Comparison of ENCODE assay signal across 1 cellular context in genomic region chr5:180806351-180807011, GRCh38.
TF ChIP-seq lines count a peak whose summit lies in the region.

No MANE protein-coding gene starts in this region.

TF ChIP-seq in GM12878, 131 proteins besides CTCF, POLR2A, EP300 and RAD21 (continued from another document and continues in another):
- TF ChIP-seq, protein P1, sequence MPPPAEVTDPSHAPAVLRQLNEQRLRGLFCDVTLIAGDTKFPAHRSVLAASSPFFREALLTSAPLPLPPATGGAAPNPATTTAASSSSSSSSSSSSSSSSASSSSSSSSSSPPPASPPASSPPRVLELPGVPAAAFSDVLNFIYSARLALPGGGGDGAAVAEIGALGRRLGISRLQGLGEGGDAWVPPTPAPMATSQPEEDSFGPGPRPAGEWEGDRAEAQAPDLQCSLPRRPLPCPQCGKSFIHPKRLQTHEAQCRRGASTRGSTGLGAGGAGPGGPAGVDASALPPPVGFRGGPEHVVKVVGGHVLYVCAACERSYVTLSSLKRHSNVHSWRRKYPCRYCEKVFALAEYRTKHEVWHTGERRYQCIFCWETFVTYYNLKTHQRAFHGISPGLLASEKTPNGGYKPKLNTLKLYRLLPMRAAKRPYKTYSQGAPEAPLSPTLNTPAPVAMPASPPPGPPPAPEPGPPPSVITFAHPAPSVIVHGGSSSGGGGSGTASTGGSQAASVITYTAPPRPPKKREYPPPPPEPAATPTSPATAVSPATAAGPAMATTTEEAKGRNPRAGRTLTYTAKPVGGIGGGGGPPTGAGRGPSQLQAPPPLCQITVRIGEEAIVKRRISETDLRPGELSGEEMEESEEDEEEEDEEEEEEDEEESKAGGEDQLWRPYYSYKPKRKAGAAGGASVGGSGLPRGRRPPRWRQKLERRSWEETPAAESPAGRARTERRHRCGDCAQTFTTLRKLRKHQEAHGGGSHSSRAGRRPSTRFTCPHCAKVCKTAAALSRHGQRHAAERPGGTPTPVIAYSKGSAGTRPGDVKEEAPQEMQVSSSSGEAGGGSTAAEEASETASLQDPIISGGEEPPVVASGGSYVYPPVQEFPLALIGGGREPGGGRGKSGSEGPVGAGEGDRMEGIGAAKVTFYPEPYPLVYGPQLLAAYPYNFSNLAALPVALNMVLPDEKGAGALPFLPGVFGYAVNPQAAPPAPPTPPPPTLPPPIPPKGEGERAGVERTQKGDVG (CRISPR knock-in tag; IDR thresholded peaks at IDR 0.05), result 0 out of 2 replicates have a peak, but pooled peaks have one; percentile 23
- TF ChIP-seq PAX8 (IDR thresholded peaks at IDR 0.05), result no peak
- TF ChIP-seq KLF5 (IDR thresholded peaks at IDR 0.05; ENCODE audit: partially characterized antibody), result no peak
- TF ChIP-seq CHD2 (IDR thresholded peaks at IDR 0.05; ENCODE audit: borderline replicate concordance, low read depth, low read length), result no peak
- TF ChIP-seq, protein P2, sequence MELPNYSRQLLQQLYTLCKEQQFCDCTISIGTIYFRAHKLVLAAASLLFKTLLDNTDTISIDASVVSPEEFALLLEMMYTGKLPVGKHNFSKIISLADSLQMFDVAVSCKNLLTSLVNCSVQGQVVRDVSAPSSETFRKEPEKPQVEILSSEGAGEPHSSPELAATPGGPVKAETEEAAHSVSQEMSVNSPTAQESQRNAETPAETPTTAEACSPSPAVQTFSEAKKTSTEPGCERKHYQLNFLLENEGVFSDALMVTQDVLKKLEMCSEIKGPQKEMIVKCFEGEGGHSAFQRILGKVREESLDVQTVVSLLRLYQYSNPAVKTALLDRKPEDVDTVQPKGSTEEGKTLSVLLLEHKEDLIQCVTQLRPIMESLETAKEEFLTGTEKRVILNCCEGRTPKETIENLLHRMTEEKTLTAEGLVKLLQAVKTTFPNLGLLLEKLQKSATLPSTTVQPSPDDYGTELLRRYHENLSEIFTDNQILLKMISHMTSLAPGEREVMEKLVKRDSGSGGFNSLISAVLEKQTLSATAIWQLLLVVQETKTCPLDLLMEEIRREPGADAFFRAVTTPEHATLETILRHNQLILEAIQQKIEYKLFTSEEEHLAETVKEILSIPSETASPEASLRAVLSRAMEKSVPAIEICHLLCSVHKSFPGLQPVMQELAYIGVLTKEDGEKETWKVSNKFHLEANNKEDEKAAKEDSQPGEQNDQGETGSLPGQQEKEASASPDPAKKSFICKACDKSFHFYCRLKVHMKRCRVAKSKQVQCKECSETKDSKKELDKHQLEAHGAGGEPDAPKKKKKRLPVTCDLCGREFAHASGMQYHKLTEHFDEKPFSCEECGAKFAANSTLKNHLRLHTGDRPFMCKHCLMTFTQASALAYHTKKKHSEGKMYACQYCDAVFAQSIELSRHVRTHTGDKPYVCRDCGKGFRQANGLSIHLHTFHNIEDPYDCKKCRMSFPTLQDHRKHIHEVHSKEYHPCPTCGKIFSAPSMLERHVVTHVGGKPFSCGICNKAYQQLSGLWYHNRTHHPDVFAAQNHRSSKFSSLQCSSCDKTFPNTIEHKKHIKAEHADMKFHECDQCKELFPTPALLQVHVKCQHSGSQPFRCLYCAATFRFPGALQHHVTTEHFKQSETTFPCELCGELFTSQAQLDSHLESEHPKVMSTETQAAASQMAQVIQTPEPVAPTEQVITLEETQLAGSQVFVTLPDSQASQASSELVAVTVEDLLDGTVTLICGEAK (IDR thresholded peaks at IDR 0.05; ENCODE audit: borderline replicate concordance), result no peak
- TF ChIP-seq SPI1 (IDR thresholded peaks at IDR 0.05; ENCODE audit: borderline replicate concordance, insufficient read depth, low read depth, low read length), result no peak
- no peak for TF ChIP-seq ZNF622 (IDR thresholded peaks at IDR 0.05)
- TF ChIP-seq, protein P3, sequence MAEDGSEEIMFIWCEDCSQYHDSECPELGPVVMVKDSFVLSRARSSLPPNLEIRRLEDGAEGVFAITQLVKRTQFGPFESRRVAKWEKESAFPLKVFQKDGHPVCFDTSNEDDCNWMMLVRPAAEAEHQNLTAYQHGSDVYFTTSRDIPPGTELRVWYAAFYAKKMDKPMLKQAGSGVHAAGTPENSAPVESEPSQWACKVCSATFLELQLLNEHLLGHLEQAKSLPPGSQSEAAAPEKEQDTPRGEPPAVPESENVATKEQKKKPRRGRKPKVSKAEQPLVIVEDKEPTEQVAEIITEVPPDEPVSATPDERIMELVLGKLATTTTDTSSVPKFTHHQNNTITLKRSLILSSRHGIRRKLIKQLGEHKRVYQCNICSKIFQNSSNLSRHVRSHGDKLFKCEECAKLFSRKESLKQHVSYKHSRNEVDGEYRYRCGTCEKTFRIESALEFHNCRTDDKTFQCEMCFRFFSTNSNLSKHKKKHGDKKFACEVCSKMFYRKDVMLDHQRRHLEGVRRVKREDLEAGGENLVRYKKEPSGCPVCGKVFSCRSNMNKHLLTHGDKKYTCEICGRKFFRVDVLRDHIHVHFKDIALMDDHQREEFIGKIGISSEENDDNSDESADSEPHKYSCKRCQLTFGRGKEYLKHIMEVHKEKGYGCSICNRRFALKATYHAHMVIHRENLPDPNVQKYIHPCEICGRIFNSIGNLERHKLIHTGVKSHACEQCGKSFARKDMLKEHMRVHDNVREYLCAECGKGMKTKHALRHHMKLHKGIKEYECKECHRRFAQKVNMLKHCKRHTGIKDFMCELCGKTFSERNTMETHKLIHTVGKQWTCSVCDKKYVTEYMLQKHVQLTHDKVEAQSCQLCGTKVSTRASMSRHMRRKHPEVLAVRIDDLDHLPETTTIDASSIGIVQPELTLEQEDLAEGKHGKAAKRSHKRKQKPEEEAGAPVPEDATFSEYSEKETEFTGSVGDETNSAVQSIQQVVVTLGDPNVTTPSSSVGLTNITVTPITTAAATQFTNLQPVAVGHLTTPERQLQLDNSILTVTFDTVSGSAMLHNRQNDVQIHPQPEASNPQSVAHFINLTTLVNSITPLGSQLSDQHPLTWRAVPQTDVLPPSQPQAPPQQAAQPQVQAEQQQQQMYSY (CRISPR knock-in tag; IDR thresholded peaks at IDR 0.05), result peak; percentile 44; the same call in 1 of the 2 replicates
- TF ChIP-seq E4F1 (IDR thresholded peaks at IDR 0.05; ENCODE audit: borderline replicate concordance, partially characterized antibody), result no peak
- TF ChIP-seq, protein P4, sequence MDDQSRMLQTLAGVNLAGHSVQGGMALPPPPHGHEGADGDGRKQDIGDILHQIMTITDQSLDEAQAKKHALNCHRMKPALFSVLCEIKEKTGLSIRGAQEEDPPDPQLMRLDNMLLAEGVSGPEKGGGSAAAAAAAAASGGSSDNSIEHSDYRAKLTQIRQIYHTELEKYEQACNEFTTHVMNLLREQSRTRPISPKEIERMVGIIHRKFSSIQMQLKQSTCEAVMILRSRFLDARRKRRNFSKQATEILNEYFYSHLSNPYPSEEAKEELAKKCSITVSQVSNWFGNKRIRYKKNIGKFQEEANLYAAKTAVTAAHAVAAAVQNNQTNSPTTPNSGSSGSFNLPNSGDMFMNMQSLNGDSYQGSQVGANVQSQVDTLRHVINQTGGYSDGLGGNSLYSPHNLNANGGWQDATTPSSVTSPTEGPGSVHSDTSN (IDR thresholded peaks at IDR 0.05; ENCODE audit: insufficient replicate concordance, low read depth, low read length), result no peak
- peak; percentile 5; the same call in 1 of the 2 replicates for TF ChIP-seq RELB (IDR thresholded peaks at IDR 0.05; ENCODE audit: low read depth)
- no peak for TF ChIP-seq HDAC6 (IDR thresholded peaks at IDR 0.05; ENCODE audit: unreplicated experiment)
- TF ChIP-seq FOXK2 (IDR thresholded peaks at IDR 0.05), result no peak
- 0 out of 2 replicates have a peak, but pooled peaks have one; percentile 16 for TF ChIP-seq MTA2 (IDR thresholded peaks at IDR 0.05; ENCODE audit: low read depth)
- TF ChIP-seq, protein P5, sequence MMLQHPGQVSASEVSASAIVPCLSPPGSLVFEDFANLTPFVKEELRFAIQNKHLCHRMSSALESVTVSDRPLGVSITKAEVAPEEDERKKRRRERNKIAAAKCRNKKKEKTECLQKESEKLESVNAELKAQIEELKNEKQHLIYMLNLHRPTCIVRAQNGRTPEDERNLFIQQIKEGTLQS (IDR thresholded peaks at IDR 0.05; ENCODE audit: borderline replicate concordance, extremely low read depth, low read depth, low read length), result peak; percentile 12; the same call in 1 of the 2 replicates
- peak; percentile 27; the same call in 1 of the 2 replicates for TF ChIP-seq DPF2 (IDR thresholded peaks at IDR 0.05)
- TF ChIP-seq, protein P6, sequence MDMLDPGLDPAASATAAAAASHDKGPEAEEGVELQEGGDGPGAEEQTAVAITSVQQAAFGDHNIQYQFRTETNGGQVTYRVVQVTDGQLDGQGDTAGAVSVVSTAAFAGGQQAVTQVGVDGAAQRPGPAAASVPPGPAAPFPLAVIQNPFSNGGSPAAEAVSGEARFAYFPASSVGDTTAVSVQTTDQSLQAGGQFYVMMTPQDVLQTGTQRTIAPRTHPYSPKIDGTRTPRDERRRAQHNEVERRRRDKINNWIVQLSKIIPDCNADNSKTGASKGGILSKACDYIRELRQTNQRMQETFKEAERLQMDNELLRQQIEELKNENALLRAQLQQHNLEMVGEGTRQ (IDR thresholded peaks at IDR 0.05; ENCODE audit: borderline replicate concordance, low read depth, low read length), result peak; percentile 44; the same call in 1 of the 2 replicates
- no peak; the same call in 1 of the 2 replicates for TF ChIP-seq IKZF1 (conservative IDR thresholded peaks at IDR 0.05)
- TF ChIP-seq USF1 (IDR thresholded peaks at IDR 0.05; ENCODE audit: borderline replicate concordance, extremely low read length, insufficient read depth, low read depth, low read length), result peak; percentile 52
- TF ChIP-seq POU2F2 (IDR thresholded peaks at IDR 0.05; ENCODE audit: borderline replicate concordance, low read depth, low read length), result 0 out of 3 replicates have a peak, but pooled peaks have one; percentile 13
- peak; percentile 47 to 87; a peak in 3 of 4 replicates for TF ChIP-seq BHLHE40 (IDR thresholded peaks at IDR 0.05; ENCODE audit: borderline replicate concordance in 1 of 2, low read depth in 2 of 2, low read length in 1 of 2)
- TF ChIP-seq MEF2B (IDR thresholded peaks at IDR 0.05; ENCODE audit: partially characterized antibody, poor library complexity, severe bottlenecking), result peak; percentile 71
- TF ChIP-seq ATF7 (IDR thresholded peaks at IDR 0.05; ENCODE audit: low read depth), result peak; percentile 27; the same call in 1 of the 2 replicates
- no peak for TF ChIP-seq TCF3 (IDR thresholded peaks at IDR 0.05; ENCODE audit: borderline replicate concordance, insufficient read depth, low read depth, low read length)
- TF ChIP-seq CBX3 (IDR thresholded peaks at IDR 0.05; ENCODE audit: borderline replicate concordance, low read depth), result no peak
- peak; percentile 66 for TF ChIP-seq ZNF687 (IDR thresholded peaks at IDR 0.05)
- TF ChIP-seq SRF (IDR thresholded peaks at IDR 0.05; ENCODE audit: low read depth in 2 of 2, low read length in 2 of 2), result no peak
- peak; percentile 97 for TF ChIP-seq RAD51 (IDR thresholded peaks at IDR 0.05)
- TF ChIP-seq SREBF1 (IDR thresholded peaks at IDR 0.05; ENCODE audit: low read length), result no peak
- no peak for TF ChIP-seq MYC (IDR thresholded peaks at IDR 0.05; ENCODE audit: insufficient read depth, insufficient read length, insufficient replicate concordance, low read length, severe bottlenecking)
